Comparison of ENCODE assay signal across 9 cellular contexts in genomic region chr11:20112291-20113146, GRCh38. TPM values are rescaled to one million over a fixed set of nuclear protein-coding genes. Genes with fewer than 3 reads are reported as not detected.
DNase-seq lines count a peak whose midpoint lies in the region; ATAC-seq and TF ChIP-seq lines count a peak whose summit lies in the region.
"Had no signal": no experiment of that assay in that cellular context is flagged by ENCODE, and none has a peak within 500 bp of the region (broad histone marks: within the 10 kb centered on the region; RNA-seq: fewer than 3 reads in every experiment).

No MANE protein-coding gene starts in this region.

- H3K27me3 ChIP-seq in psoas muscle (ENCODE audit: insufficient read depth in 3 of 3, low read length in 2 of 3), result no peaks in the 10 kb centered on the region
- H3K27me3 ChIP-seq in CD4-positive, alpha-beta memory T cell (ENCODE audit: insufficient read depth, low read length), result no peaks in the 10 kb centered on the region

- intact Hi-C loops in psoas muscle (cut with DNase I), result loop anchor here in 1 of 2 donors (5.0 kb wide), 1 partner anchor 160 kb away; no protein-coding TSS in a partner anchor
- intact Hi-C loops in OCI-LY7 (cut with micrococcal nuclease; ENCODE audit: unreplicated experiment), result no loop called here
- intact Hi-C loops in CD4-positive, alpha-beta memory T cell (cut with micrococcal nuclease), result loop anchor here (10.0 kb wide), 1 partner anchor 168 kb away; no protein-coding TSS in a partner anchor

- H3K36me3 ChIP-seq in psoas muscle (ENCODE audit: insufficient read depth in 1 of 2, low read depth in 1 of 2) (peaks cover 0 to 23% of the 10 kb centered on the region in 2 donors), OCI-LY7 (ENCODE audit: insufficient read depth, low read length) (no peaks in the 10 kb centered on the region)
- H3K36me3 ChIP-seq in CD4-positive, alpha-beta memory T cell (ENCODE audit: insufficient read depth, low read length), result no peaks in the 10 kb centered on the region

- no peaks in the 10 kb centered on the region for H3K79me2 ChIP-seq in OCI-LY7 (ENCODE audit: insufficient read depth, low read depth, low read length)

- peak; percentile 68 for DNase-seq in 8988T
- peak; percentile 81 for DNase-seq in HK-2 (ENCODE audit: unreplicated experiment)
- no peak for DNase-seq in WTC11 (ENCODE audit: low spot score)
- peak; percentile 90 for DNase-seq in glomerular visceral epithelial cell (ENCODE audit: extremely low spot score)
- DNase-seq in psoas muscle, result peak; percentile 76 to 79
- DNase-seq in OCI-LY7 (ENCODE audit: low spot score), result no peak
- no peak for DNase-seq in CD4-positive, alpha-beta memory T cell

- ATAC-seq in WTC11 (no peak), psoas muscle (peak; percentile 93 to 97 (median 94)), HG03159 (IDR thresholded peaks at IDR 0.05; ENCODE audit: unreplicated experiment) (no peak)

- no peaks in the 10 kb centered on the region for H4K20me1 ChIP-seq in OCI-LY7 (ENCODE audit: insufficient read depth, low read length)

- WGBS in psoas muscle, 3 donors, result 55 to 68% (median 58%) methylated on average over 15 of the region's 15 CpGs

- peak overlapping the region; percentile 33 for H3K4me3 ChIP-seq in psoas muscle
- no peak overlapping the region for H3K4me3 ChIP-seq in OCI-LY7 (ENCODE audit: low read depth, low read length, poor library complexity, severe bottlenecking)
- H3K4me3 ChIP-seq in CD4-positive, alpha-beta memory T cell (ENCODE audit: low read length in 2 of 2), result no peak overlapping the region

- TF ChIP-seq CTCF in WTC11 (IDR thresholded peaks at IDR 0.05) (no peak), psoas muscle (IDR thresholded peaks at IDR 0.05) (no peak), OCI-LY7 (conservative IDR thresholded peaks at IDR 0.05; ENCODE audit: low read length) (no peak)

- POLR2A ChIA-PET in WTC11 (lab: Charles Lee), result no interaction called here
- POLR2A ChIA-PET in OCI-LY7 (lab: Charles Lee), result interaction anchor here (0.6 kb wide), 1 partner anchor 51 kb away, joined by 4 read pairs; no protein-coding TSS in a partner anchor
- POLR2A ChIA-PET in CD4-positive, alpha-beta memory T cell (lab: Charles Lee; ENCODE audit: partially characterized antibody), result no interaction called here

- no peaks in the 10 kb centered on the region for H3K9me2 ChIP-seq in OCI-LY7 (ENCODE audit: insufficient read depth, low read length)

- H3K36me3 Mint-ChIP-seq in WTC11, result peaks cover 37% of the 10 kb centered on the region
- H3K36me3 Mint-ChIP-seq in CD4-positive, alpha-beta memory T cell, result no peaks in the 10 kb centered on the region

- BruUV-seq in OCI-LY7 (replicated peaks; lab: Mats Ljungman, UMichigan), result no TSS peak

- no peaks in the 10 kb centered on the region for H3K9me3 Mint-ChIP-seq in WTC11
- peaks cover 0 to 2% (median 0%) of the 10 kb centered on the region in 8 donors for H3K9me3 Mint-ChIP-seq in CD4-positive, alpha-beta memory T cell

- H3K27ac Mint-ChIP-seq in WTC11, result peak overlapping the region; percentile 46; the same call in 1 of the 2 replicates
- H3K27ac Mint-ChIP-seq in CD4-positive, alpha-beta memory T cell, result no peak overlapping the region

- H3K9me3 ChIP-seq in psoas muscle (no peaks in the 10 kb centered on the region), OCI-LY7 (ENCODE audit: low read length) (no peaks in the 10 kb centered on the region)
- no peaks in the 10 kb centered on the region for H3K9me3 ChIP-seq in CD4-positive, alpha-beta memory T cell (ENCODE audit: control insufficient read depth in 1 of 2, low read length in 2 of 2)

- H3K27ac ChIP-seq in psoas muscle (peak overlapping the region; percentile 72), OCI-LY7 (ENCODE audit: low read depth, low read length, poor library complexity, severe bottlenecking) (no peak overlapping the region)
- H3K27ac ChIP-seq in CD4-positive, alpha-beta memory T cell (ENCODE audit: low read depth, low read length), result no peak overlapping the region

- H2AFZ ChIP-seq in OCI-LY7 (ENCODE audit: low read length), result no peak overlapping the region

- no peak overlapping the region for H3K4me2 ChIP-seq in OCI-LY7 (ENCODE audit: low read length)

- H3K4me3 Mint-ChIP-seq in WTC11, result no peak overlapping the region
- H3K4me3 Mint-ChIP-seq in CD4-positive, alpha-beta memory T cell, result no peak overlapping the region

- H3K4me1 Mint-ChIP-seq in WTC11, result no peaks in the 10 kb centered on the region; the same call in 1 of the 2 replicates
- peaks cover 0 to 6% (median under 1%) of the 10 kb centered on the region in 4 donors for H3K4me1 Mint-ChIP-seq in CD4-positive, alpha-beta memory T cell

- H3K4me1 ChIP-seq in psoas muscle (no peaks in the 10 kb centered on the region), OCI-LY7 (ENCODE audit: insufficient read depth, low read length, poor library complexity, severe bottlenecking) (no peaks in the 10 kb centered on the region)
- no peaks in the 10 kb centered on the region for H3K4me1 ChIP-seq in CD4-positive, alpha-beta memory T cell (ENCODE audit: insufficient read depth, low read length)

- H3K27me3 Mint-ChIP-seq in WTC11 (ENCODE audit: low read depth), result no peaks in the 10 kb centered on the region
- H3K27me3 Mint-ChIP-seq in CD4-positive, alpha-beta memory T cell, result peaks cover 0 to 2% of the 10 kb centered on the region in 2 donors

- CTCF ChIA-PET in WTC11 (lab: Charles Lee) (interaction anchor here (0.7 to 1.8 kb wide), 3 partner anchors 16 to 177 kb away, joined by 3 to 6 read pairs (median 4); no protein-coding TSS in a partner anchor), OCI-LY7 (lab: Charles Lee; ENCODE audit: unreplicated experiment) (no interaction called here)
- CTCF ChIA-PET in CD4-positive, alpha-beta memory T cell (lab: Charles Lee; ENCODE audit: partially characterized antibody), result interaction anchor here (1.0 to 9.4 kb wide), 7 partner anchors 14 to 498 kb away, joined by 3 to 79 read pairs (median 7); no protein-coding TSS in a partner anchor

TF ChIP-seq in WTC11, 78 proteins besides CTCF, POLR2A, EP300 and RAD21 (continues in another document):
- TF ChIP-seq OVOL2 (CRISPR knock-in tag; IDR thresholded peaks at IDR 0.05; ENCODE audit: borderline replicate concordance) (no peak), E2F4 (CRISPR knock-in tag; IDR thresholded peaks at IDR 0.05; ENCODE audit: borderline replicate concordance, low read depth) (no peak), ESRRA (CRISPR knock-in tag; IDR thresholded peaks at IDR 0.05; ENCODE audit: borderline replicate concordance) (no peak), ATF6 (CRISPR knock-in tag; IDR thresholded peaks at IDR 0.05) (no peak), TP53 (CRISPR knock-in tag; IDR thresholded peaks at IDR 0.05) (no peak), IRF1 (CRISPR knock-in tag; IDR thresholded peaks at IDR 0.05) (no peak), STAT6 (CRISPR knock-in tag; conservative IDR thresholded peaks at IDR 0.05; ENCODE audit: low read depth) (no peak), ZNF671 (CRISPR knock-in tag; IDR thresholded peaks at IDR 0.05) (no peak), ZNF138 (CRISPR knock-in tag; conservative IDR thresholded peaks at IDR 0.05) (no peak)

RNA-seq across cellular contexts. Expression of gene DBX1, which starts 47.8 kb away (rescaled TPM):
- total RNA-seq in WTC11 (2021) (0.14 to 0.24 TPM (median 0.14 TPM) in 3 replicates), psoas muscle (not detected), OCI-LY7 (2022) (not detected in 2 replicates)
- not detected for polyA plus RNA-seq in psoas muscle
- total RNA-seq in OCI-LY7 (2014; rRNA removed; shearing (Covaris generic)), result not detected in 2 replicates
- not detected for total RNA-seq in CD4-positive, alpha-beta memory T cell
- not detected for polyA plus RNA-seq in CD4-positive, alpha-beta memory T cell
- total RNA-seq: activated CD8-positive, alpha-beta memory T cell treated with anti-CD3 and anti-CD28 coated beads for 36 hours had no signal

Comparison
In these comparisons a context has a peak if more than half of its experiments do, and no peak if none do; other contexts are left out.
1. DNase-seq: peak in 8988T (single experiment), HK-2 (single experiment), glomerular visceral epithelial cell (single experiment) and psoas muscle (2 of 2); none in WTC11 (single experiment), OCI-LY7 (single experiment) and CD4-positive, alpha-beta memory T cell (0 of 5).
2. ATAC-seq: peak in psoas muscle (4 of 4); none in WTC11 (single experiment) and HG03159 (single experiment).